ENCODE assay signal across 1 cellular context in the genomic region with DNA sequence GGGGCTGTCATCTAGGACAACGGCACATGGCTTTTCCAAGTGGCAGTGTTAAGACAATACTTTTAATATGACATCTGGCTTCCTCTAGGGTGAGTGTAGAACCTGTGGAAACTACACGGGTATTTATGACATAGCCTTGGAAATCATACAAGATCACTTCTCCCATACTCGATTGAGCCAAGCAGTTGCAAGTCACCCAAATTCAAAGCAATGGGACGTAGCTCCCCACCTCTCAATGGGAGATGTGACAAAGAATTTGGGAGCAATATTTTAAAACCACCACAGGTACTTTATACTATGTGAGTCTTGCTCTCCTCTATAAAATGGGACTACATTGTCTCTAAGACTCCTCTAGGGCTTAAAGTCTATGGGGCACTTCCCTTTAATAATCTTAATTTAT.
TF ChIP-seq lines count a peak whose summit lies in the region.

No MANE protein-coding gene starts in this region.

TF ChIP-seq in HepG2, 621 proteins besides CTCF, POLR2A, EP300 and RAD21:
- TF ChIP-seq, protein P1, sequence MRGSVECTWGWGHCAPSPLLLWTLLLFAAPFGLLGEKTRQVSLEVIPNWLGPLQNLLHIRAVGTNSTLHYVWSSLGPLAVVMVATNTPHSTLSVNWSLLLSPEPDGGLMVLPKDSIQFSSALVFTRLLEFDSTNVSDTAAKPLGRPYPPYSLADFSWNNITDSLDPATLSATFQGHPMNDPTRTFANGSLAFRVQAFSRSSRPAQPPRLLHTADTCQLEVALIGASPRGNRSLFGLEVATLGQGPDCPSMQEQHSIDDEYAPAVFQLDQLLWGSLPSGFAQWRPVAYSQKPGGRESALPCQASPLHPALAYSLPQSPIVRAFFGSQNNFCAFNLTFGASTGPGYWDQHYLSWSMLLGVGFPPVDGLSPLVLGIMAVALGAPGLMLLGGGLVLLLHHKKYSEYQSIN (CRISPR knock-in tag; IDR thresholded peaks at IDR 0.05; ENCODE audit: borderline replicate concordance) = no peak
- TF ChIP-seq ZBTB7B (CRISPR knock-in tag; IDR thresholded peaks at IDR 0.05) (no peak), ZKSCAN5 (CRISPR knock-in tag; IDR thresholded peaks at IDR 0.05) (no peak), POLR2G (IDR thresholded peaks at IDR 0.05; ENCODE audit: low read depth, low read length) (peak; percentile 70), RBM22 (optimal IDR thresholded peaks at IDR 0.05; ENCODE audit: low read length) (peak; percentile 94)
- TF ChIP-seq, protein P2, sequence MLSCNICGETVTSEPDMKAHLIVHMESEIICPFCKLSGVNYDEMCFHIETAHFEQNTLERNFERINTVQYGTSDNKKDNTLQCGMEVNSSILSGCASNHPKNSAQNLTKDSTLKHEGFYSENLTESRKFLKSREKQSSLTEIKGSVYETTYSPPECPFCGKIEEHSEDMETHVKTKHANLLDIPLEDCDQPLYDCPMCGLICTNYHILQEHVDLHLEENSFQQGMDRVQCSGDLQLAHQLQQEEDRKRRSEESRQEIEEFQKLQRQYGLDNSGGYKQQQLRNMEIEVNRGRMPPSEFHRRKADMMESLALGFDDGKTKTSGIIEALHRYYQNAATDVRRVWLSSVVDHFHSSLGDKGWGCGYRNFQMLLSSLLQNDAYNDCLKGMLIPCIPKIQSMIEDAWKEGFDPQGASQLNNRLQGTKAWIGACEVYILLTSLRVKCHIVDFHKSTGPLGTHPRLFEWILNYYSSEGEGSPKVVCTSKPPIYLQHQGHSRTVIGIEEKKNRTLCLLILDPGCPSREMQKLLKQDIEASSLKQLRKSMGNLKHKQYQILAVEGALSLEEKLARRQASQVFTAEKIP (CRISPR knock-in tag; IDR thresholded peaks at IDR 0.05; ENCODE audit: borderline replicate concordance) = no peak
- TF ChIP-seq, protein P3, sequence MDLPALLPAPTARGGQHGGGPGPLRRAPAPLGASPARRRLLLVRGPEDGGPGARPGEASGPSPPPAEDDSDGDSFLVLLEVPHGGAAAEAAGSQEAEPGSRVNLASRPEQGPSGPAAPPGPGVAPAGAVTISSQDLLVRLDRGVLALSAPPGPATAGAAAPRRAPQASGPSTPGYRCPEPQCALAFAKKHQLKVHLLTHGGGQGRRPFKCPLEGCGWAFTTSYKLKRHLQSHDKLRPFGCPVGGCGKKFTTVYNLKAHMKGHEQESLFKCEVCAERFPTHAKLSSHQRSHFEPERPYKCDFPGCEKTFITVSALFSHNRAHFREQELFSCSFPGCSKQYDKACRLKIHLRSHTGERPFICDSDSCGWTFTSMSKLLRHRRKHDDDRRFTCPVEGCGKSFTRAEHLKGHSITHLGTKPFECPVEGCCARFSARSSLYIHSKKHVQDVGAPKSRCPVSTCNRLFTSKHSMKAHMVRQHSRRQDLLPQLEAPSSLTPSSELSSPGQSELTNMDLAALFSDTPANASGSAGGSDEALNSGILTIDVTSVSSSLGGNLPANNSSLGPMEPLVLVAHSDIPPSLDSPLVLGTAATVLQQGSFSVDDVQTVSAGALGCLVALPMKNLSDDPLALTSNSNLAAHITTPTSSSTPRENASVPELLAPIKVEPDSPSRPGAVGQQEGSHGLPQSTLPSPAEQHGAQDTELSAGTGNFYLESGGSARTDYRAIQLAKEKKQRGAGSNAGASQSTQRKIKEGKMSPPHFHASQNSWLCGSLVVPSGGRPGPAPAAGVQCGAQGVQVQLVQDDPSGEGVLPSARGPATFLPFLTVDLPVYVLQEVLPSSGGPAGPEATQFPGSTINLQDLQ (CRISPR knock-in tag; IDR thresholded peaks at IDR 0.05) = no peak
